ENCODE assay signal across 1 cellular context in genomic region chr12:132445884-132446471, GRCh38.
TF ChIP-seq lines count a peak whose summit lies in the region.

No MANE protein-coding gene starts in this region.

TF ChIP-seq in WTC11, 78 proteins besides CTCF, POLR2A, EP300 and RAD21 (continued from another document):
- no peak for TF ChIP-seq ZNF532 (CRISPR knock-in tag; IDR thresholded peaks at IDR 0.05; ENCODE audit: borderline replicate concordance)
